Comparison of ENCODE assay signal across 1 cellular context in genomic region chr3:134326126-134326525, GRCh38.
TF ChIP-seq lines count a peak whose summit lies in the region.

No MANE protein-coding gene starts in this region.

TF ChIP-seq in H1, 55 proteins besides CTCF, POLR2A, EP300 and RAD21:
- TF ChIP-seq TEAD4 (IDR thresholded peaks at IDR 0.05; ENCODE audit: low read depth, low read length): peak; percentile 84
- TF ChIP-seq, protein P1, sequence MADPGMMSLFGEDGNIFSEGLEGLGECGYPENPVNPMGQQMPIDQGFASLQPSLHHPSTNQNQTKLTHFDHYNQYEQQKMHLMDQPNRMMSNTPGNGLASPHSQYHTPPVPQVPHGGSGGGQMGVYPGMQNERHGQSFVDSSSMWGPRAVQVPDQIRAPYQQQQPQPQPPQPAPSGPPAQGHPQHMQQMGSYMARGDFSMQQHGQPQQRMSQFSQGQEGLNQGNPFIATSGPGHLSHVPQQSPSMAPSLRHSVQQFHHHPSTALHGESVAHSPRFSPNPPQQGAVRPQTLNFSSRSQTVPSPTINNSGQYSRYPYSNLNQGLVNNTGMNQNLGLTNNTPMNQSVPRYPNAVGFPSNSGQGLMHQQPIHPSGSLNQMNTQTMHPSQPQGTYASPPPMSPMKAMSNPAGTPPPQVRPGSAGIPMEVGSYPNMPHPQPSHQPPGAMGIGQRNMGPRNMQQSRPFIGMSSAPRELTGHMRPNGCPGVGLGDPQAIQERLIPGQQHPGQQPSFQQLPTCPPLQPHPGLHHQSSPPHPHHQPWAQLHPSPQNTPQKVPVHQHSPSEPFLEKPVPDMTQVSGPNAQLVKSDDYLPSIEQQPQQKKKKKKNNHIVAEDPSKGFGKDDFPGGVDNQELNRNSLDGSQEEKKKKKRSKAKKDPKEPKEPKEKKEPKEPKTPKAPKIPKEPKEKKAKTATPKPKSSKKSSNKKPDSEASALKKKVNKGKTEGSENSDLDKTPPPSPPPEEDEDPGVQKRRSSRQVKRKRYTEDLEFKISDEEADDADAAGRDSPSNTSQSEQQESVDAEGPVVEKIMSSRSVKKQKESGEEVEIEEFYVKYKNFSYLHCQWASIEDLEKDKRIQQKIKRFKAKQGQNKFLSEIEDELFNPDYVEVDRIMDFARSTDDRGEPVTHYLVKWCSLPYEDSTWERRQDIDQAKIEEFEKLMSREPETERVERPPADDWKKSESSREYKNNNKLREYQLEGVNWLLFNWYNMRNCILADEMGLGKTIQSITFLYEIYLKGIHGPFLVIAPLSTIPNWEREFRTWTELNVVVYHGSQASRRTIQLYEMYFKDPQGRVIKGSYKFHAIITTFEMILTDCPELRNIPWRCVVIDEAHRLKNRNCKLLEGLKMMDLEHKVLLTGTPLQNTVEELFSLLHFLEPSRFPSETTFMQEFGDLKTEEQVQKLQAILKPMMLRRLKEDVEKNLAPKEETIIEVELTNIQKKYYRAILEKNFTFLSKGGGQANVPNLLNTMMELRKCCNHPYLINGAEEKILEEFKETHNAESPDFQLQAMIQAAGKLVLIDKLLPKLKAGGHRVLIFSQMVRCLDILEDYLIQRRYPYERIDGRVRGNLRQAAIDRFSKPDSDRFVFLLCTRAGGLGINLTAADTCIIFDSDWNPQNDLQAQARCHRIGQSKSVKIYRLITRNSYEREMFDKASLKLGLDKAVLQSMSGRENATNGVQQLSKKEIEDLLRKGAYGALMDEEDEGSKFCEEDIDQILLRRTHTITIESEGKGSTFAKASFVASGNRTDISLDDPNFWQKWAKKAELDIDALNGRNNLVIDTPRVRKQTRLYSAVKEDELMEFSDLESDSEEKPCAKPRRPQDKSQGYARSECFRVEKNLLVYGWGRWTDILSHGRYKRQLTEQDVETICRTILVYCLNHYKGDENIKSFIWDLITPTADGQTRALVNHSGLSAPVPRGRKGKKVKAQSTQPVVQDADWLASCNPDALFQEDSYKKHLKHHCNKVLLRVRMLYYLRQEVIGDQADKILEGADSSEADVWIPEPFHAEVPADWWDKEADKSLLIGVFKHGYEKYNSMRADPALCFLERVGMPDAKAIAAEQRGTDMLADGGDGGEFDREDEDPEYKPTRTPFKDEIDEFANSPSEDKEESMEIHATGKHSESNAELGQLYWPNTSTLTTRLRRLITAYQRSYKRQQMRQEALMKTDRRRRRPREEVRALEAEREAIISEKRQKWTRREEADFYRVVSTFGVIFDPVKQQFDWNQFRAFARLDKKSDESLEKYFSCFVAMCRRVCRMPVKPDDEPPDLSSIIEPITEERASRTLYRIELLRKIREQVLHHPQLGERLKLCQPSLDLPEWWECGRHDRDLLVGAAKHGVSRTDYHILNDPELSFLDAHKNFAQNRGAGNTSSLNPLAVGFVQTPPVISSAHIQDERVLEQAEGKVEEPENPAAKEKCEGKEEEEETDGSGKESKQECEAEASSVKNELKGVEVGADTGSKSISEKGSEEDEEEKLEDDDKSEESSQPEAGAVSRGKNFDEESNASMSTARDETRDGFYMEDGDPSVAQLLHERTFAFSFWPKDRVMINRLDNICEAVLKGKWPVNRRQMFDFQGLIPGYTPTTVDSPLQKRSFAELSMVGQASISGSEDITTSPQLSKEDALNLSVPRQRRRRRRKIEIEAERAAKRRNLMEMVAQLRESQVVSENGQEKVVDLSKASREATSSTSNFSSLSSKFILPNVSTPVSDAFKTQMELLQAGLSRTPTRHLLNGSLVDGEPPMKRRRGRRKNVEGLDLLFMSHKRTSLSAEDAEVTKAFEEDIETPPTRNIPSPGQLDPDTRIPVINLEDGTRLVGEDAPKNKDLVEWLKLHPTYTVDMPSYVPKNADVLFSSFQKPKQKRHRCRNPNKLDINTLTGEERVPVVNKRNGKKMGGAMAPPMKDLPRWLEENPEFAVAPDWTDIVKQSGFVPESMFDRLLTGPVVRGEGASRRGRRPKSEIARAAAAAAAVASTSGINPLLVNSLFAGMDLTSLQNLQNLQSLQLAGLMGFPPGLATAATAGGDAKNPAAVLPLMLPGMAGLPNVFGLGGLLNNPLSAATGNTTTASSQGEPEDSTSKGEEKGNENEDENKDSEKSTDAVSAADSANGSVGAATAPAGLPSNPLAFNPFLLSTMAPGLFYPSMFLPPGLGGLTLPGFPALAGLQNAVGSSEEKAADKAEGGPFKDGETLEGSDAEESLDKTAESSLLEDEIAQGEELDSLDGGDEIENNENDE (IDR thresholded peaks at IDR 0.05; ENCODE audit: insufficient replicate concordance, low read length): no peak
- no peak for TF ChIP-seq KDM5A (IDR thresholded peaks at IDR 0.05; ENCODE audit: low read length)
